In the genomic region with DNA sequence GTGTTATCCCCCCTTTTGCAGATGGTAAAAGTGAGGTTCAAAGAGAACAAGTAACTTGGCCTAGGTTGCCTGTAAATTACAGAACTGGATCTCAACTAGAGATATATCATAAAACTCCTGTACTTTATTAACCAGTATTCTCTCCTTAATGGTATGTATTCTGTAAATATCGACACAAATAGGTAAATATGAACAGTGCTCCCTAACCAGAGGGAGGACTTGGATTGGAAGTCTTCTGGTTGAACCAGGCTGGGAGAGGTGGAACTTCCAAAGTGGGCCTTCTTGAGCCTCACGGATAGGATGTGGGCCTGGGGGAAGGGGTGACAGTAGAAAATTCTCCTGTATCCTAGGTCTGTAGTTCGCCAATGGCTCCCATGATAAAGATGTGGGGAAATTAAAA, we compare ENCODE assay signal across 25 cellular contexts.
"Had no signal": no experiment of that assay in that cellular context is flagged by ENCODE, and none has a peak within 500 bp of the region (broad histone marks: within the 10 kb centered on the region; RNA-seq: fewer than 3 reads in every experiment).

No MANE protein-coding gene starts in this region.

- H3K27ac Mint-ChIP-seq: type B pancreatic cell had no signal

- H3K9ac ChIP-seq: parathyroid adenoma had no signal

- FAIRE-seq: endothelial cell of umbilical vein had no signal

- H3K79me2 ChIP-seq: parathyroid adenoma had no signal

- DNase-seq: colonic mucosa; dermis blood vessel endothelial cell; erythroblast; foreskin keratinocyte; immature natural killer cell; left colon; left ventricle myocardium superior; mesenchymal stem cell; midbrain; occipital lobe; retina; stimulated activated CD4-positive, alpha-beta T cell treated with anti-CD3 and anti-CD28 coated beads, Interleukin-2, amount 100 ng/mL, for 24 hours; stimulated activated CD4-positive, alpha-beta T cell treated with anti-CD3 and anti-CD28 coated beads, Interleukin-4, amount 100 ng/mL, for 4 hours; stimulated activated naive CD4-positive, alpha-beta T cell treated with Interleukin-2 at 50 U/mL for 16 hours; thyroid gland had no signal

- H3K4me1 ChIP-seq: colonic mucosa, foreskin keratinocyte, parathyroid adenoma, psoas muscle, thyroid gland, vagina had no signal

- H2AFZ ChIP-seq: parathyroid adenoma had no signal

- ATAC-seq: foreskin keratinocyte; left colon; left ventricle myocardium superior; natural killer cell treated with Interleukin-12 subunit alpha and Interleukin-12 subunit beta and Interleukin-15 and Interleukin-18, amount 100 ng/mL, for 72 hours; psoas muscle; sciatic nerve had no signal

- H3K27me3 ChIP-seq: colonic mucosa, spleen, suprapubic skin, thyroid gland, vagina had no signal

- H3K4me3 Mint-ChIP-seq: immature natural killer cell; natural killer cell treated with Interleukin-12 subunit alpha and Interleukin-12 subunit beta and Interleukin-15 and Interleukin-18, amount 100 ng/mL, for 72 hours; type B pancreatic cell had no signal

- H3K27me3 Mint-ChIP-seq: natural killer cell treated with Interleukin-12 subunit alpha and Interleukin-12 subunit beta and Interleukin-15 and Interleukin-18, amount 100 ng/mL, for 72 hours had no signal

- H3K36me3 Mint-ChIP-seq: type B pancreatic cell had no signal

- H3K9me3 ChIP-seq: colonic mucosa, psoas muscle, spleen, suprapubic skin, thyroid gland, vagina had no signal

- H3K4me3 ChIP-seq: colonic mucosa, lung, psoas muscle, spleen, suprapubic skin, thyroid gland, vagina had no signal

- H3K27ac ChIP-seq: colonic mucosa, foreskin keratinocyte, parathyroid adenoma, psoas muscle, spleen, suprapubic skin, thyroid gland, vagina had no signal

- H3K9me3 Mint-ChIP-seq: immature natural killer cell; natural killer cell treated with Interleukin-12 subunit alpha and Interleukin-12 subunit beta and Interleukin-15 and Interleukin-18, amount 100 ng/mL, for 72 hours; type B pancreatic cell had no signal
